9 cellular contexts compared by ENCODE assay signal in genomic region chr5:116135344-116135743, GRCh38. TPM values are rescaled to one million over a fixed set of nuclear protein-coding genes. Genes with fewer than 3 reads are reported as not detected.
A peak's percentile ranks its signal among the peaks of the same experiment; 100 is the strongest.
DNase-seq lines count a peak whose midpoint lies in the region; ATAC-seq lines count a peak whose summit lies in the region.
"Had no signal": no experiment of that assay in that cellular context is flagged by ENCODE, and none has a peak within 500 bp of the region (broad histone marks: within the 10 kb centered on the region; RNA-seq: fewer than 3 reads in every experiment).

No MANE protein-coding gene starts in this region.

- DNase-seq in CD4-positive, alpha-beta memory T cell, result peak; percentile 8 to 38 (median 25)
- DNase-seq in GM19238 (ENCODE audit: insufficient read length, low spot score), result peak; percentile 5
- no peak for DNase-seq in T-helper 17 cell
- DNase-seq in superior temporal gyrus (ENCODE audit: extremely low spot score), result no peak
- no peak for DNase-seq in DMS153 treated with DMSO at 0.1 percent for 48 hours (lab: John Stamatoyannopoulos, UW; ENCODE audit: unreplicated experiment)
- DNase-seq in mesenteric fat pad (ENCODE audit: low spot score), result no peak
- DNase-seq in OCI-M1 (lab: John Stamatoyannopoulos, UW), result no peak
- DNase-seq: stomach had no signal

- no peak overlapping the region for H3K27ac ChIP-seq in CD4-positive, alpha-beta memory T cell (ENCODE audit: low read depth, low read length)
- H3K27ac ChIP-seq: stomach had no signal

- no peaks in the 10 kb centered on the region for H3K27me3 ChIP-seq in CD4-positive, alpha-beta memory T cell (ENCODE audit: insufficient read depth, low read length)
- H3K27me3 ChIP-seq: stomach had no signal

- H3K4me1 ChIP-seq in CD4-positive, alpha-beta memory T cell (ENCODE audit: insufficient read depth, low read length), result peaks cover 15% of the 10 kb centered on the region

- intact Hi-C loops in CD4-positive, alpha-beta memory T cell (cut with micrococcal nuclease), result no loop called here

- no peaks in the 10 kb centered on the region for H3K9me3 Mint-ChIP-seq in CD4-positive, alpha-beta memory T cell

- no peaks in the 10 kb centered on the region for H3K36me3 ChIP-seq in CD4-positive, alpha-beta memory T cell (ENCODE audit: insufficient read depth, low read length)

- CTCF ChIA-PET in CD4-positive, alpha-beta memory T cell (lab: Charles Lee; ENCODE audit: partially characterized antibody), result interaction anchor here (3.4 kb wide), 1 partner anchor 812 kb away, joined by 14 read pairs; no protein-coding TSS in a partner anchor

- H3K27ac Mint-ChIP-seq in CD4-positive, alpha-beta memory T cell, result peak overlapping the region; percentile 32 to 90 (median 79)
- peak overlapping the region; percentile 86 for H3K27ac Mint-ChIP-seq in T-helper 17 cell

- peaks cover 15 to 36% (median 18%) of the 10 kb centered on the region in 4 donors for H3K4me1 Mint-ChIP-seq in CD4-positive, alpha-beta memory T cell
- H3K4me1 Mint-ChIP-seq in T-helper 17 cell, result peaks cover 28% of the 10 kb centered on the region

- POLR2A ChIA-PET in CD4-positive, alpha-beta memory T cell (lab: Charles Lee; ENCODE audit: partially characterized antibody), result interaction anchor here (0.6 kb wide), 1 partner anchor 63 kb away, joined by 3 read pairs; no protein-coding TSS in a partner anchor

- peak overlapping the region in 7 of 8 donors; percentile 4 to 72 (median 58) for H3K4me3 Mint-ChIP-seq in CD4-positive, alpha-beta memory T cell
- no peak overlapping the region for H3K4me3 Mint-ChIP-seq in T-helper 17 cell

- H3K27me3 Mint-ChIP-seq in CD4-positive, alpha-beta memory T cell, result no peaks in the 10 kb centered on the region
- H3K27me3 Mint-ChIP-seq in T-helper 17 cell, result no peaks in the 10 kb centered on the region

- peaks cover 4 to 9% of the 10 kb centered on the region in 2 donors for H3K36me3 Mint-ChIP-seq in CD4-positive, alpha-beta memory T cell
- H3K36me3 Mint-ChIP-seq in T-helper 17 cell (ENCODE audit: low read depth), result no peaks in the 10 kb centered on the region

- no peak overlapping the region for H3K4me3 ChIP-seq in CD4-positive, alpha-beta memory T cell (ENCODE audit: low read length in 2 of 2)
- H3K4me3 ChIP-seq: stomach had no signal

- no peaks in the 10 kb centered on the region for H3K9me3 ChIP-seq in CD4-positive, alpha-beta memory T cell (ENCODE audit: control insufficient read depth in 1 of 2, low read length in 2 of 2)
- H3K9me3 ChIP-seq in T-helper 17 cell (ENCODE audit: control insufficient read depth, low read length, poor library complexity, severe bottlenecking), result no peaks in the 10 kb centered on the region
- H3K9me3 ChIP-seq: stomach had no signal

- peak; percentile 99 for ATAC-seq in HG03039 (IDR thresholded peaks at IDR 0.05; ENCODE audit: unreplicated experiment)
- peak; percentile 87 for ATAC-seq in T-helper 17 cell

RNA-seq across cellular contexts. Expression of gene COMMD10, which starts 50.5 kb away (rescaled TPM):
- total RNA-seq in CD4-positive, alpha-beta memory T cell, result 10 to 100 TPM; 31.4 to 32.0 TPM
- 10 to 100 TPM; 38.4 to 54.3 TPM for polyA plus RNA-seq in CD4-positive, alpha-beta memory T cell
- 10 to 100 TPM; 31.3 to 32.5 TPM for total RNA-seq in T-helper 17 cell
- total RNA-seq in mesenteric fat pad, result 33.2 TPM

Comparison
In these comparisons a context has a peak if more than half of its experiments do, and no peak if none do; other contexts are left out.
1. DNase-seq: peak in CD4-positive, alpha-beta memory T cell (5 of 5) and GM19238 (single experiment); none in T-helper 17 cell (0 of 3), superior temporal gyrus (single experiment), DMS153 treated with DMSO at 0.1 percent for 48 hours (single experiment), mesenteric fat pad (single experiment) and OCI-M1 (single experiment).